ENCODE assay signal across 10 cellular contexts in genomic region chr14:32933623-32933942, GRCh38. TPM values are rescaled to one million over a fixed set of nuclear protein-coding genes. Genes with fewer than 3 reads are reported as not detected.
DNase-seq lines count a peak whose midpoint lies in the region; ATAC-seq and TF ChIP-seq lines count a peak whose summit lies in the region.
"Had no signal": no experiment of that assay in that cellular context is flagged by ENCODE, and none has a peak within 500 bp of the region (broad histone marks: within the 10 kb centered on the region; RNA-seq: fewer than 3 reads in every experiment).

No MANE protein-coding gene starts in this region.

- peaks cover 6% of the 10 kb centered on the region for H3K4me1 Mint-ChIP-seq in MCF 10A (ENCODE audit: insufficient read depth, unreplicated experiment)
- H3K4me1 Mint-ChIP-seq in activated CD8-positive, alpha-beta T cell treated with anti-CD3 and anti-CD28 coated beads for 36 hours (ENCODE audit: low read depth), result peaks cover 8% of the 10 kb centered on the region

- peak overlapping the region; percentile 39 to 57 (median 47) for H3K4me3 ChIP-seq in thyroid gland (replicated peaks in 1 of 3)

- no TSS peak for BruUV-seq in MCF 10A (replicated peaks; lab: Mats Ljungman, UMichigan)

- H3K9me3 Mint-ChIP-seq in MCF 10A (ENCODE audit: unreplicated experiment), result no peaks in the 10 kb centered on the region
- no peaks in the 10 kb centered on the region for H3K9me3 Mint-ChIP-seq in activated CD8-positive, alpha-beta T cell treated with anti-CD3 and anti-CD28 coated beads for 36 hours
- H3K9me3 Mint-ChIP-seq: central memory CD8-positive, alpha-beta T cell had no signal

- POLR2A ChIA-PET in MCF 10A (lab: Yijun Ruan, JAX), result no interaction called here
- POLR2A ChIA-PET in activated CD8-positive, alpha-beta T cell treated with anti-CD3 and anti-CD28 coated beads for 36 hours (lab: Charles Lee), result no interaction called here

- H3K4me1 ChIP-seq in thyroid gland, result peaks cover 16 to 23% of the 10 kb centered on the region in 2 donors

- H3K27ac Mint-ChIP-seq in MCF 10A (ENCODE audit: low read depth, unreplicated experiment), result no peak overlapping the region
- no peak overlapping the region for H3K27ac Mint-ChIP-seq in activated CD8-positive, alpha-beta T cell treated with anti-CD3 and anti-CD28 coated beads for 36 hours

- peaks cover 50% of the 10 kb centered on the region for H3K27me3 Mint-ChIP-seq in MCF 10A (ENCODE audit: insufficient read depth, unreplicated experiment)
- H3K27me3 Mint-ChIP-seq in activated CD8-positive, alpha-beta T cell treated with anti-CD3 and anti-CD28 coated beads for 36 hours, result peaks cover 64% of the 10 kb centered on the region

- peak overlapping the region; percentile 67 for H3K4me3 Mint-ChIP-seq in MCF 10A (ENCODE audit: unreplicated experiment)
- no peak overlapping the region for H3K4me3 Mint-ChIP-seq in activated CD8-positive, alpha-beta T cell treated with anti-CD3 and anti-CD28 coated beads for 36 hours
- H3K4me3 Mint-ChIP-seq: central memory CD8-positive, alpha-beta T cell had no signal

- peaks cover 3% of the 10 kb centered on the region for H3K27me3 ChIP-seq in thyroid gland

- no peaks in the 10 kb centered on the region for H3K36me3 Mint-ChIP-seq in MCF 10A (ENCODE audit: insufficient read depth, unreplicated experiment)
- H3K36me3 Mint-ChIP-seq in activated CD8-positive, alpha-beta T cell treated with anti-CD3 and anti-CD28 coated beads for 36 hours (ENCODE audit: low read depth), result no peaks in the 10 kb centered on the region

- no peaks in the 10 kb centered on the region for H3K36me3 ChIP-seq in thyroid gland

- no peak overlapping the region for H3K27ac ChIP-seq in thyroid gland
- H3K27ac ChIP-seq: C4-2B had no signal

- WGBS in thyroid gland, 2 donors, result 2% methylated on average over 15 of the region's 15 CpGs

- CTCF ChIA-PET in MCF 10A (lab: Yijun Ruan, JAX), result no interaction called here
- CTCF ChIA-PET in activated CD8-positive, alpha-beta T cell treated with anti-CD3 and anti-CD28 coated beads for 36 hours (lab: Charles Lee), result no interaction called here

- no peak for TF ChIP-seq POLR2A in thyroid gland (IDR thresholded peaks at IDR 0.05)

- TF ChIP-seq CTCF in MCF 10A (IDR thresholded peaks at IDR 0.05; ENCODE audit: unreplicated experiment) (no peak), thyroid gland (IDR thresholded peaks at IDR 0.05) (peak in 2 of 6 experiments; percentile 3 to 24)
- TF ChIP-seq CTCF in activated CD8-positive, alpha-beta T cell treated with anti-CD3 and anti-CD28 coated beads for 36 hours (IDR thresholded peaks at IDR 0.05), result no peak

- H3K9me3 ChIP-seq in thyroid gland, result no peaks in the 10 kb centered on the region

- DNase-seq in NCI-H1417 (lab: John Stamatoyannopoulos, UW), result peak in 2 of 3 experiments; percentile 47 to 56
- no peak for DNase-seq in NCI-H1417 treated with DMSO at 0.1 percent for 48 hours (lab: John Stamatoyannopoulos, UW)
- DNase-seq in MCF 10A (ENCODE audit: unreplicated experiment), result peak; percentile 5
- peak; percentile 80 for DNase-seq in left kidney (ENCODE audit: low read depth, low spot score)
- DNase-seq in thyroid gland, result no peak
- no peak for DNase-seq in activated CD8-positive, alpha-beta T cell treated with anti-CD3 and anti-CD28 coated beads for 36 hours
- no peak for DNase-seq in activated CD4-positive, CD25-positive, alpha-beta regulatory T cell treated with anti-CD3 and anti-CD28 coated beads, Interleukin-2, amount 50 U/mL, for 72 hours
- DNase-seq in anterior cingulate cortex (lab: John Stamatoyannopoulos, UW), result no peak

- ATAC-seq in activated CD8-positive, alpha-beta T cell treated with anti-CD3 and anti-CD28 coated beads for 36 hours, result no peak

- intact Hi-C loops in MCF 10A (cut with micrococcal nuclease) (loop anchor here (10.0 kb wide), 1 partner anchor 339 kb away; no protein-coding TSS in a partner anchor), thyroid gland (cut with DNase I) (no loop called here)
- intact Hi-C loops in activated CD8-positive, alpha-beta T cell treated with anti-CD3 and anti-CD28 coated beads for 36 hours (cut with micrococcal nuclease), result no loop called here

RNA-seq across cellular contexts. Expression of gene NPAS3, which starts 5.1 kb away (rescaled TPM):
- total RNA-seq in MCF 10A (2022) (0.35 and 0.79 TPM in 2 replicates), thyroid gland (10 to 100 TPM in 1 of 4 donors, 1 to 10 TPM in 3; 4.0 to 12.2 (median 5.6) TPM)
- not detected for total RNA-seq in activated CD8-positive, alpha-beta T cell treated with anti-CD3 and anti-CD28 coated beads for 36 hours

Comparison
In these comparisons a context has a peak if more than half of its experiments do, and no peak if none do; other contexts are left out.
1. DNase-seq: peak in NCI-H1417 (2 of 3), MCF 10A (single experiment) and left kidney (single experiment); none in NCI-H1417 treated with DMSO at 0.1 percent for 48 hours (single experiment), thyroid gland (0 of 2), activated CD8-positive, alpha-beta T cell treated with anti-CD3 and anti-CD28 coated beads for 36 hours (single experiment), activated CD4-positive, CD25-positive, alpha-beta regulatory T cell treated with anti-CD3 and anti-CD28 coated beads, Interleukin-2, amount 50 U/mL, for 72 hours (single experiment) and anterior cingulate cortex (0 of 58).